7 cellular contexts compared by ENCODE assay signal in the genomic region with DNA sequence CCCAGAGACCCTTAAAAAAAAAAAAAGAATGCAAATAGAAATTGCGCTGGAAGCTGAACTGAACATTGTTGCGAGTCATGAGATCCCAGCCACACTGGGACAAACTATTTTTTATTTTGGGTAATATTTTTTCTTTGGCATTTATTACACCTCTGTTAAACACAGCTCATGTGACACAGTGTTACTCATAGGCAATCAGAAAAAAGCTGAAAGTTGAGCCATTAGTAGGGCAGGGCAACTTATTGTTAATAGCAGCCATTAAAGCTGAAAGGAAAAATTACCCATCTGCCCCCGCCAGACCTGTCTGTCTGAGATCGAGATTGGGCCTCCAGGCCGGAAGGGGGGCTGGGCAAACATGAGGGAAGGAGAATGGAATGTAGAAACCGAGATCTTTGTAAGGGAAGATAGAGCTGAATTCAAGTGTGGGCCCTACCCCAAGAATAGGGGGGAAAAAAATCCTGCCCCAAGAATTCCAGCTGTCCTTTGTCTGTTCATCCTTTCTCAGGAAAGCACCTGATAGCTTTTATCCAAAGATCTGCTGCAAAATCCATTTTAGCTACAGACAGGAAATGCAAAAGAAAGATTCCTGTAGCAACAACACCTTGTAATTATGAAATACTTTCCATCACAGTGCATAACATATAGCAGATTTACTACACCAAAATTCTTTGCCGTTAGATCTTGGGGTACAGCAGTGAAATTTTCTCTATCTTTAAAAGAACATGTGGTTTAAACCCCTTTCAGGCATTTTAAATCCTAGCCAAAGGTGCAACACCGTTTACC.
A peak's percentile ranks its signal among the peaks of the same experiment; 100 is the strongest.
DNase-seq lines count a peak whose midpoint lies in the region; ATAC-seq and TF ChIP-seq lines count a peak whose summit lies in the region.

No MANE protein-coding gene starts in this region.

- ATAC-seq in upper lobe of left lung (ENCODE audit: low FRiP score in 2 of 2), result peak in 1 of 2 donors; percentile 68

- H3K36me3 ChIP-seq in MG63 (no peaks in the 10 kb centered on the region), upper lobe of left lung (no peaks in the 10 kb centered on the region)

- H3K9me3 Mint-ChIP-seq in CD14-positive monocyte, result peaks cover 0 to 2% (median 0%) of the 10 kb centered on the region in 7 donors

- no peak overlapping the region for H3K27ac Mint-ChIP-seq in CD14-positive monocyte

- H3K9me3 ChIP-seq in MG63, result no peaks in the 10 kb centered on the region
- H3K9me3 ChIP-seq in upper lobe of left lung, result no peaks in the 10 kb centered on the region

- in situ Hi-C loops in astrocyte of the spinal cord (cut with HindIII; ENCODE audit: low sequenced_read_pairs), result no loop called here

- H3K4me3 ChIP-seq in MG63, result no peak overlapping the region
- H3K4me3 ChIP-seq in astrocyte of the spinal cord (ENCODE audit: low read depth, low read length), result no peak overlapping the region
- H3K4me3 ChIP-seq in upper lobe of left lung, result no peak overlapping the region

- intact Hi-C loops in CD14-positive monocyte (cut with micrococcal nuclease) (no loop called here), posterior cingulate gyrus (cut with DNase I) (no loop called here)

- no peaks in the 10 kb centered on the region for H3K4me1 Mint-ChIP-seq in CD14-positive monocyte

- H3K27me3 ChIP-seq in MG63, result no peaks in the 10 kb centered on the region
- H3K27me3 ChIP-seq in upper lobe of left lung, result no peaks in the 10 kb centered on the region

- peak overlapping the region; percentile 38 to 76 (median 64) for H3K27ac ChIP-seq in upper lobe of left lung

- DNase-seq in MG63 (peak; percentile 65), astrocyte of the spinal cord (ENCODE audit: low read depth, low spot score) (peak; percentile 69), islet precursor cell (peak; percentile 97), upper lobe of left lung (no peak), CD14-positive monocyte (ENCODE audit: low spot score) (no peak), posterior cingulate gyrus (no peak)
- DNase-seq in activated T-cell treated with anti-CD3 and anti-CD28 coated beads, Interleukin-2, amount 50 U/mL, for 48 hours, result no peak

- no peak overlapping the region for H3K4me3 Mint-ChIP-seq in CD14-positive monocyte

- no peak for TF ChIP-seq POLR2A in upper lobe of left lung (IDR thresholded peaks at IDR 0.05)

- H3K27me3 Mint-ChIP-seq in CD14-positive monocyte (ENCODE audit: low read depth in 3 of 3), result peaks cover 5 to 13% (median 9%) of the 10 kb centered on the region in 3 donors

- no peak for TF ChIP-seq EP300 in upper lobe of left lung (IDR thresholded peaks at IDR 0.05)

- WGBS in upper lobe of left lung, 2 donors, result 57 to 59% methylated on average over 8 of the region's 8 CpGs

- no peak for TF ChIP-seq CTCF in astrocyte of the spinal cord (IDR thresholded peaks at IDR 0.05; ENCODE audit: low read depth, low read length)
- TF ChIP-seq CTCF in upper lobe of left lung (IDR thresholded peaks at IDR 0.05), result no peak
- no peak for TF ChIP-seq CTCF in CD14-positive monocyte (IDR thresholded peaks at IDR 0.05)

- H3K36me3 Mint-ChIP-seq in CD14-positive monocyte, result no peaks in the 10 kb centered on the region

- peaks cover 26 to 43% (median 34%) of the 10 kb centered on the region in 4 donors for H3K4me1 ChIP-seq in upper lobe of left lung

Comparison
In these comparisons a context has a peak if more than half of its experiments do, and no peak if none do; other contexts are left out.
1. DNase-seq: peak in MG63 (single experiment), astrocyte of the spinal cord (single experiment) and islet precursor cell (single experiment); none in upper lobe of left lung (0 of 2), CD14-positive monocyte (single experiment), activated T-cell treated with anti-CD3 and anti-CD28 coated beads, Interleukin-2, amount 50 U/mL, for 48 hours (0 of 2) and posterior cingulate gyrus (0 of 10).